26 cellular contexts compared by ENCODE assay signal in genomic region chr2:198283149-198283548, GRCh38.
DNase-seq lines count a peak whose midpoint lies in the region; ATAC-seq lines count a peak whose summit lies in the region.
"Had no signal": no experiment of that assay in that cellular context is flagged by ENCODE, and none has a peak within 500 bp of the region (broad histone marks: within the 10 kb centered on the region; RNA-seq: fewer than 3 reads in every experiment).

No MANE protein-coding gene starts in this region.

- H3K36me3 ChIP-seq in GM23248 (ENCODE audit: low read depth) = no peaks in the 10 kb centered on the region
- H3K36me3 ChIP-seq in adipocyte (ENCODE audit: control insufficient read depth, insufficient read depth, low read length, severe bottlenecking) = no peaks in the 10 kb centered on the region
- H3K36me3 ChIP-seq: ascending aorta, tibial artery had no signal

- H2AFZ ChIP-seq in GM23248 = no peak overlapping the region
- H2AFZ ChIP-seq: PC-9 had no signal

- no peaks in the 10 kb centered on the region for H3K9me3 ChIP-seq in GM23248 (ENCODE audit: low read depth)
- no peaks in the 10 kb centered on the region for H3K9me3 ChIP-seq in adipocyte (ENCODE audit: control insufficient read depth, low read length)
- H3K9me3 ChIP-seq: ascending aorta, tibial artery had no signal

- H3K9me2 ChIP-seq in GM23248 (ENCODE audit: insufficient read depth) = no peaks in the 10 kb centered on the region

- H3K27me3 ChIP-seq in GM23248 (replicated peaks; ENCODE audit: insufficient read depth) = no peaks in the 10 kb centered on the region
- no peaks in the 10 kb centered on the region for H3K27me3 ChIP-seq in adipocyte (replicated peaks; ENCODE audit: control insufficient read depth, insufficient read depth, low read length)
- H3K27me3 ChIP-seq: ascending aorta, tibial artery had no signal

- H3K27ac ChIP-seq in GM23248 = no peak overlapping the region
- H3K27ac ChIP-seq: ascending aorta, PC-9, tibial artery had no signal

- peak overlapping the region; percentile 40 for H3K4me2 ChIP-seq in GM23248 (ENCODE audit: unreplicated experiment)
- H3K4me2 ChIP-seq: PC-9 had no signal

- peak; percentile 74 for DNase-seq in GM23248
- DNase-seq in adipocyte (ENCODE audit: low read depth) = peak; percentile 67
- DNase-seq in fibroblast of peridontal ligament (ENCODE audit: extremely low read depth) = peak; percentile 38
- DNase-seq in HPDE6-E6E7 (ENCODE audit: extremely low spot score) = no peak
- DNase-seq in NCI-H2196 (lab: John Stamatoyannopoulos, UW; ENCODE audit: unreplicated experiment) = no peak
- DNase-seq in amniotic stem cell (lab: John Stamatoyannopoulos, UW) = no peak
- DNase-seq: activated effector memory CD4-positive, alpha-beta T cell treated with anti-CD3 and anti-CD28 coated beads, Interleukin-2, amount 50 U/mL, for 16 hours; activated T-cell treated with anti-CD3 and anti-CD28 coated beads, Interleukin-2, amount 50 U/mL, for 24 hours; Calu3; CD4-positive, CD25-positive, alpha-beta regulatory T cell; DMS79; GF-D8; HFFc6; immature natural killer cell; Karpas-422; left cardiac atrium; NCI-H1417 treated with DMSO at 0.1 percent for 48 hours; NCI-H2081; PC-9; retina; stimulated activated naive CD8-positive, alpha-beta T cell treated with anti-CD3 and anti-CD28 coated beads, Interleukin-15, amount 100 ng/mL, for 72 hours; T-helper 17 cell; tibial artery had no signal

- 13 to 14% methylated on average over 2 of the region's 2 CpGs for WGBS in GM23248 (ENCODE audit: low coverage in 1 of 2, low lambda C conversion rate in 2 of 2, missing lambda C conversion rate in 2 of 2), 2 experiments

- H3K4me1 ChIP-seq in GM23248 (ENCODE audit: insufficient read depth) (peaks cover 18% of the 10 kb centered on the region), adipocyte (ENCODE audit: control insufficient read depth, insufficient read depth, low read length) (peaks cover 20% of the 10 kb centered on the region)
- H3K4me1 ChIP-seq: ascending aorta, tibial artery had no signal

- H3K4me3 ChIP-seq in GM23248 (peak overlapping the region; percentile 17; the same call in 1 of the 2 replicates), adipocyte (ENCODE audit: low read length) (no peak overlapping the region)
- H3K4me3 ChIP-seq: ascending aorta, PC-9, tibial artery had no signal

- no peak for ATAC-seq in HG02938 (IDR thresholded peaks at IDR 0.05; ENCODE audit: unreplicated experiment)
- ATAC-seq: esophagus mucosa; left cardiac atrium; stimulated activated naive CD8-positive, alpha-beta T cell treated with anti-CD3 and anti-CD28 coated beads, Interleukin-15, amount 100 ng/mL, for 72 hours; T-helper 17 cell had no signal

- H3K9ac ChIP-seq in GM23248 (no peak overlapping the region), adipocyte (ENCODE audit: low read length) (no peak overlapping the region)

- no peaks in the 10 kb centered on the region for H3K79me2 ChIP-seq in GM23248 (ENCODE audit: insufficient read depth)

- H4K20me1 ChIP-seq in GM23248 (ENCODE audit: insufficient read depth) = no peaks in the 10 kb centered on the region

- H3F3A ChIP-seq in GM23248 (ENCODE audit: insufficient read depth) = no peaks in the 10 kb centered on the region

- in situ Hi-C loops in GM23248 (cut with MboI) = no loop called here

Comparison
In these comparisons a context has a peak if more than half of its experiments do, and no peak if none do; other contexts are left out.
1. DNase-seq: peak in GM23248 (single experiment), adipocyte (single experiment) and fibroblast of peridontal ligament (single experiment); none in HPDE6-E6E7 (single experiment), NCI-H2196 (single experiment) and amniotic stem cell (single experiment).